27 cellular contexts compared by ENCODE assay signal in genomic region chr7:48173983-48174382, GRCh38. TPM values are rescaled to one million over a fixed set of nuclear protein-coding genes. Genes with fewer than 3 reads are reported as not detected.
DNase-seq lines count a peak whose midpoint lies in the region; ATAC-seq and TF ChIP-seq lines count a peak whose summit lies in the region.
"Had no signal": no experiment of that assay in that cellular context is flagged by ENCODE, and none has a peak within 500 bp of the region (broad histone marks: within the 10 kb centered on the region; RNA-seq: fewer than 3 reads in every experiment).

No MANE protein-coding gene starts in this region.

- H3K4me3 ChIP-seq in SJSA1 = no peak overlapping the region
- no peak overlapping the region for H3K4me3 ChIP-seq in epithelial cell of esophagus (ENCODE audit: low read length)
- H3K4me3 ChIP-seq: esophagus squamous epithelium, MG63, SJCRH30, thyroid gland had no signal

- H3K27ac ChIP-seq in SJSA1 (peak overlapping the region; percentile 11), RWPE1 (no peak overlapping the region)
- H3K27ac ChIP-seq: esophagus squamous epithelium, SJCRH30, thyroid gland had no signal

- no peak for TF ChIP-seq CTCF in epithelial cell of esophagus (IDR thresholded peaks at IDR 0.05; ENCODE audit: insufficient read depth, low read depth, low read length, missing control alignments)
- TF ChIP-seq CTCF in RWPE1 (conservative IDR thresholded peaks at IDR 0.05; ENCODE audit: low read depth) = no peak
- no peak for TF ChIP-seq CTCF in type B pancreatic cell (conservative IDR thresholded peaks at IDR 0.05)

- POLR2A ChIA-PET in RWPE1 (lab: Yijun Ruan, JAX; ENCODE audit: low non-redundant PET) = no interaction called here

- DNase-seq in DMS53 treated with DMSO at 0.1 percent for 48 hours (lab: John Stamatoyannopoulos, UW; ENCODE audit: unreplicated experiment) (peak; percentile 22), SJSA1 (ENCODE audit: low read depth in 1 of 2, low spot score in 2 of 2) (peak in 1 of 2 experiments; percentile 36), epithelial cell of esophagus (ENCODE audit: low read depth) (peak; percentile 35), renal cortical epithelial cell (ENCODE audit: low read depth) (peak; percentile 38), ecto neural progenitor cell (ENCODE audit: low spot score) (no peak), RWPE1 (ENCODE audit: low spot score) (no peak), type B pancreatic cell (ENCODE audit: extremely low spot score, unreplicated experiment) (no peak)
- DNase-seq: activated B cell treated with CpG ODN at 0.5 μM for 24 hours; activated naive CD4-positive, alpha-beta T cell treated with anti-CD3 and anti-CD28 coated beads, Interleukin-2, amount 50 U/mL, for 16 hours; activated T-cell treated with anti-CD3 and anti-CD28 coated beads, Interleukin-2, amount 50 U/mL, for 4 hours; esophagus squamous epithelium; GDM1; H7; head of caudate nucleus; MG63; NCI-H146; NCI-H2171; NCI-H69; nucleus accumbens; right cardiac atrium; SJCRH30; stimulated activated naive B cell treated with anti-CD40 and anti-IgM and Interleukin-4, amounts not matched to agents 10 μg/mL and 1 μg/mL and 100 μg/mL, for 72 hours; thyroid gland had no signal

- H3K4me3 Mint-ChIP-seq in type B pancreatic cell = no peak overlapping the region
- H3K4me3 Mint-ChIP-seq: activated B cell treated with CpG ODN at 0.5 μM for 24 hours; activated T-cell treated with anti-CD3 and anti-CD28 coated beads, Interleukin-2, amount 50 U/mL, for 4 hours; dendritic cell treated with granulocyte-macrophage colony-stimulating factor and Interleukin-4, amounts not matched to agents 40 ng/mL and 50 ng/mL, for 4 days; stimulated activated naive B cell treated with anti-CD40 and anti-IgM and Interleukin-4, amounts not matched to agents 10 μg/mL and 1 μg/mL and 100 μg/mL, for 72 hours; T-helper 2 cell treated with Interferon-gamma antibody and Interleukin-4, amounts not matched to agents 5 μg/mL and 100 μg/mL, for 36 hours had no signal

- no peak overlapping the region for H3K27ac Mint-ChIP-seq in type B pancreatic cell
- H3K27ac Mint-ChIP-seq: activated B cell treated with CpG ODN at 0.5 μM for 24 hours; dendritic cell treated with granulocyte-macrophage colony-stimulating factor and Interleukin-4, amounts not matched to agents 40 ng/mL and 50 ng/mL, for 4 days; stimulated activated naive B cell treated with anti-CD40 and anti-IgM and Interleukin-4, amounts not matched to agents 10 μg/mL and 1 μg/mL and 100 μg/mL, for 72 hours; T-helper 2 cell treated with Interferon-gamma antibody and Interleukin-4, amounts not matched to agents 5 μg/mL and 100 μg/mL, for 36 hours had no signal

- no peaks in the 10 kb centered on the region for H3K9me3 Mint-ChIP-seq in type B pancreatic cell
- H3K9me3 Mint-ChIP-seq: activated B cell treated with CpG ODN at 0.5 μM for 24 hours; activated T-cell treated with anti-CD3 and anti-CD28 coated beads, Interleukin-2, amount 50 U/mL, for 4 hours; dendritic cell treated with granulocyte-macrophage colony-stimulating factor and Interleukin-4, amounts not matched to agents 40 ng/mL and 50 ng/mL, for 4 days; T-helper 2 cell treated with Interferon-gamma antibody and Interleukin-4, amounts not matched to agents 5 μg/mL and 100 μg/mL, for 36 hours had no signal

- H3K36me3 Mint-ChIP-seq in type B pancreatic cell = no peaks in the 10 kb centered on the region
- H3K36me3 Mint-ChIP-seq: stimulated activated naive B cell treated with anti-CD40 and anti-IgM and Interleukin-4, amounts not matched to agents 10 μg/mL and 1 μg/mL and 100 μg/mL, for 72 hours had no signal

- no peaks in the 10 kb centered on the region for H3K27me3 Mint-ChIP-seq in type B pancreatic cell
- H3K27me3 Mint-ChIP-seq: dendritic cell treated with granulocyte-macrophage colony-stimulating factor and Interleukin-4, amounts not matched to agents 40 ng/mL and 50 ng/mL, for 4 days had no signal

- H3K27me3 ChIP-seq in SJSA1 (replicated peaks) = no peaks in the 10 kb centered on the region
- H3K27me3 ChIP-seq: esophagus squamous epithelium, MG63, SJCRH30, thyroid gland had no signal

- CTCF ChIA-PET in RWPE1 (lab: Yijun Ruan, JAX) = interaction anchor here (0.8 kb wide), 1 partner anchor 1208 kb away, joined by 3 read pairs; no protein-coding TSS in a partner anchor

- no peaks in the 10 kb centered on the region for H3K4me1 Mint-ChIP-seq in type B pancreatic cell (ENCODE audit: unreplicated experiment)
- H3K4me1 Mint-ChIP-seq: activated B cell treated with CpG ODN at 0.5 μM for 24 hours; stimulated activated naive B cell treated with anti-CD40 and anti-IgM and Interleukin-4, amounts not matched to agents 10 μg/mL and 1 μg/mL and 100 μg/mL, for 72 hours had no signal

- H3K36me3 ChIP-seq in SJSA1 = no peaks in the 10 kb centered on the region
- H3K36me3 ChIP-seq: esophagus squamous epithelium, MG63, SJCRH30, thyroid gland had no signal

- H3K9me3 ChIP-seq in SJSA1 (replicated peaks) = no peaks in the 10 kb centered on the region
- H3K9me3 ChIP-seq: esophagus squamous epithelium, SJCRH30, thyroid gland had no signal

- H3K4me1 ChIP-seq in SJSA1 (replicated peaks) = peaks cover 12% of the 10 kb centered on the region
- H3K4me1 ChIP-seq: SJCRH30 had no signal

- ATAC-seq in GM18520 (IDR thresholded peaks at IDR 0.05; ENCODE audit: unreplicated experiment) = no peak
- ATAC-seq: activated T-cell treated with anti-CD3 and anti-CD28 coated beads, Interleukin-2, amount 50 U/mL, for 4 hours; right cardiac atrium; stimulated activated naive B cell treated with anti-CD40 and anti-IgM and Interleukin-4, amounts not matched to agents 10 μg/mL and 1 μg/mL and 100 μg/mL, for 72 hours had no signal

RNA-seq across cellular contexts. Expression of gene ABCA13, which starts 2.7 kb away (rescaled TPM):
- total RNA-seq in SJSA1 (2014; rRNA removed; shearing (Covaris generic)) = 4.5 and 6.7 TPM in 2 replicates
- total RNA-seq in renal cortical epithelial cell (0.45 and 0.87 TPM in 2 replicates), type B pancreatic cell (ENCODE audit: low replicate concordance) (0.60 and 2.2 TPM in 2 replicates)
- total RNA-seq: activated B cell treated with CpG ODN at 0.5 μM for 24 hours, H7, OCI-LY7, right cardiac atrium, SJCRH30 had no signal

Comparison
In these comparisons a context has a peak if more than half of its experiments do, and no peak if none do; other contexts are left out.
1. DNase-seq: peak in DMS53 treated with DMSO at 0.1 percent for 48 hours (single experiment), epithelial cell of esophagus (single experiment) and renal cortical epithelial cell (single experiment); none in ecto neural progenitor cell (single experiment), RWPE1 (single experiment) and type B pancreatic cell (single experiment).